Comparison of ENCODE assay signal across 1 cellular context in the genomic region with DNA sequence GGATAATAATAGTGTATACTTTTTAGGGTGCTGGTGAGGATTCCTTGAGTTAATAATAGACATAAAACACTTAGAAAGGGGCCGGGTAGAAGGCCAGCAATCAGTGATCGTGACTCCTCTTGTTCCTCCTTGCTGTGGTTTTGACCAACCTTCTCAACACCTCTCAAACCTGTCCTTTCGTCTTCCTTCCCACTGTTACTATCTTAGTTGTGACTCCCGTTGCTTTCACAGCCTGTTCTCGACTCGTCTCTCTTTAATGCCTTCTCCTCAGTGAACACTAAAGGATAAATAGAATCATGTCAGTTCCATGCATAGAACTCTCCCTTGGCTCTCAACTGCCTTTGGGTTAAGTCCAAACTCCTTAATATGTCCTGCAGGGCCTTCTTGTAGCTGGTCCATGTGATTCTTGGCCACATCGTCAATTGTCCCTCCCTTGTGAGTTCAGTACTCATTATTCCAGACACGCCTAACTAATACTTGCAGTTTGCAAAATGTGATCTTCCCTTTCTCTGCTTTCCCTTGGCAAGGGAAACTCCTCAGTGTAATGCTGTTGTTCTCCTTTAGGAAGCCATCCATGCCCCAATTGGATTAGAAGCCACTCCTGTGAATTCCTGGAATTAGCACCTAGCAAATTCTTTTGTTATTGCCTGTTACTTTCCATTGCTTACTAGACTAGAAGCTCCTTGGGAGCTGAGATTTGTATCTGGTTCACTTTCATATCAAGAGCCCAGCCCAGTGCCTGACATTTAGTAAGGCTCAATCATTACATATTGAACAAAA.
TF ChIP-seq lines count a peak whose summit lies in the region.

No MANE protein-coding gene starts in this region.

TF ChIP-seq in HepG2, 621 proteins besides CTCF, POLR2A, EP300 and RAD21 (continued from another document):
- TF ChIP-seq GZF1 (CRISPR knock-in tag; IDR thresholded peaks at IDR 0.05) = no peak
